24 cellular contexts compared by ENCODE assay signal in genomic region chr16:67774457-67774853, GRCh38. TPM values are rescaled to one million over a fixed set of nuclear protein-coding genes. Genes with fewer than 3 reads are reported as not detected.
DNase-seq lines count a peak whose midpoint lies in the region; ATAC-seq, FAIRE-seq and TF ChIP-seq lines count a peak whose summit lies in the region.
"Had no signal": no experiment of that assay in that cellular context is flagged by ENCODE, and none has a peak within 500 bp of the region (broad histone marks: within the 10 kb centered on the region; RNA-seq: fewer than 3 reads in every experiment).

No MANE protein-coding gene starts in this region.

- peaks cover 17% of the 10 kb centered on the region for H3K36me3 ChIP-seq in CD4-positive, CD25-positive, alpha-beta regulatory T cell (ENCODE audit: control insufficient read depth, insufficient read depth, low read length)
- H3K36me3 ChIP-seq in K562 (ENCODE audit: control insufficient read depth, insufficient read depth, low read length) (peaks cover 20% of the 10 kb centered on the region; the same call in 2 of the 3 replicates), HepG2 (replicated peaks in 1 of 2; ENCODE audit: control insufficient read depth in 1 of 2, insufficient read depth in 2 of 2, low read length in 2 of 2) (peaks cover 2 to 19% of the 10 kb centered on the region in 2 experiments), skeletal muscle tissue (ENCODE audit: control insufficient read depth in 3 of 3, insufficient read depth in 3 of 3, low read length in 3 of 3) (peaks cover 5 to 12% (median 10%) of the 10 kb centered on the region in 3 donors), kidney (ENCODE audit: control insufficient read depth in 1 of 2, insufficient read depth in 2 of 2, low read length in 2 of 2) (peaks cover 3 to 7% of the 10 kb centered on the region in 2 donors)
- H3K36me3 ChIP-seq: MG63 had no signal

- ATAC-seq in CD4-positive, CD25-positive, alpha-beta regulatory T cell (ENCODE audit: low read depth in 2 of 2): no peak
- ATAC-seq in K562 (peak; percentile 16; the same call in 2 of the 3 replicates), HepG2 (peak; percentile 46; the same call in 2 of the 3 replicates), HG02623 (IDR thresholded peaks at IDR 0.05; ENCODE audit: unreplicated experiment) (no peak)

- no peak overlapping the region for H3K27ac ChIP-seq in CD4-positive, CD25-positive, alpha-beta regulatory T cell (ENCODE audit: insufficient read depth, low read length, poor library complexity, severe bottlenecking)
- H3K27ac ChIP-seq in K562 (ENCODE audit: extremely low read depth, low read depth, low read length) (no peak overlapping the region), HepG2 (ENCODE audit: extremely low read length, insufficient read depth, low read length) (peak overlapping the region; percentile 9), skeletal muscle tissue (ENCODE audit: low read depth, low read length) (peak overlapping the region; percentile 49), kidney (ENCODE audit: low read depth in 2 of 2, low read length in 2 of 2) (no peak overlapping the region)
- H3K27ac ChIP-seq: C4-2B had no signal

- TF ChIP-seq CTCF in K562 (IDR thresholded peaks at IDR 0.05 in 2 of 3, conservative IDR thresholded peaks at IDR 0.05 in 1 of 3; ENCODE audit: insufficient read depth in 2 of 3, low read depth in 1 of 3, low read length in 3 of 3) (no peak), HepG2 (CRISPR knock-in tag; IDR thresholded peaks at IDR 0.05) (no peak), kidney (IDR thresholded peaks at IDR 0.05; ENCODE audit: borderline replicate concordance, extremely low read depth, insufficient read depth) (no peak)

- CTCF ChIA-PET in K562 (lab: Yijun Ruan, JAX; ENCODE audit: low intra/inter-chr PET ratio) (no interaction called here), HepG2 (lab: Yijun Ruan, JAX; ENCODE audit: low intra/inter-chr PET ratio, low total read pairs) (no interaction called here)

- FAIRE-seq in K562 (lab: Jason Lieb, UNC) (no peak), HepG2 (lab: Jason Lieb, UNC) (no peak), kidney (lab: Jason Lieb, UNC) (no peak)
- FAIRE-seq: A204.1, D721Med, GM19239, H54, RCC 7860 had no signal

- no peaks in the 10 kb centered on the region for H3K9me1 ChIP-seq in K562 (ENCODE audit: control insufficient read depth, insufficient read depth, low read length)

- H3K4me1 Mint-ChIP-seq in CD4-positive, CD25-positive, alpha-beta regulatory T cell: peaks cover 0 to 26% (median 9%) of the 10 kb centered on the region in 4 donors

- H3K36me3 Mint-ChIP-seq in CD4-positive, CD25-positive, alpha-beta regulatory T cell: peaks cover 16% of the 10 kb centered on the region

- no peak for TF ChIP-seq RAD21 in K562 (CRISPR knock-in tag; conservative IDR thresholded peaks at IDR 0.05 in 1 of 2, IDR thresholded peaks at IDR 0.05 in 1 of 2)
- TF ChIP-seq RAD21 in HepG2 (CRISPR knock-in tag; IDR thresholded peaks at IDR 0.05): no peak

- no peaks in the 10 kb centered on the region for H3K27me3 ChIP-seq in CD4-positive, CD25-positive, alpha-beta regulatory T cell (ENCODE audit: control insufficient read depth, insufficient read depth, low read length)
- no peaks in the 10 kb centered on the region for H3K27me3 ChIP-seq in K562 (ENCODE audit: control insufficient read depth in 2 of 2, insufficient read depth in 2 of 2, low read length in 2 of 2)
- H3K27me3 ChIP-seq in HepG2 (ENCODE audit: control insufficient read depth in 1 of 2, insufficient read depth in 2 of 2, low read length in 2 of 2): no peaks in the 10 kb centered on the region
- no peaks in the 10 kb centered on the region for H3K27me3 ChIP-seq in skeletal muscle tissue (ENCODE audit: control insufficient read depth in 3 of 3, insufficient read depth in 3 of 3, low read length in 3 of 3)
- H3K27me3 ChIP-seq: MG63 had no signal

- H4K20me1 ChIP-seq in K562 (replicated peaks; ENCODE audit: control insufficient read depth, insufficient read depth, low read length): no peaks in the 10 kb centered on the region
- H4K20me1 ChIP-seq in HepG2 (ENCODE audit: insufficient read depth, low read length): peaks cover 11% of the 10 kb centered on the region; the same call in 1 of the 2 replicates

- H3K9ac ChIP-seq in K562 (ENCODE audit: insufficient read depth in 1 of 2, low read depth in 2 of 2, low read length in 2 of 2) (no peak overlapping the region), HepG2 (ENCODE audit: insufficient read depth, low read depth, low read length) (no peak overlapping the region), skeletal muscle tissue (ENCODE audit: low read depth in 1 of 3, low read length in 3 of 3) (peak overlapping the region in 1 of 3 donors; percentile 57), kidney (ENCODE audit: low read length in 2 of 2) (no peak overlapping the region)
- H3K9ac ChIP-seq: SK-N-SH had no signal

- POLR2A ChIA-PET in K562 (lab: Yijun Ruan, JAX) (interaction anchor here (1.0 to 1.1 kb wide), 2 partner anchors 7 to 22 kb away, joined by 3 to 6 read pairs; no protein-coding TSS in a partner anchor), HepG2 (lab: Yijun Ruan, JAX) (no interaction called here)

- no peaks in the 10 kb centered on the region for H3K27me3 Mint-ChIP-seq in CD4-positive, CD25-positive, alpha-beta regulatory T cell

- H3K9me3 Mint-ChIP-seq in CD4-positive, CD25-positive, alpha-beta regulatory T cell: no peaks in the 10 kb centered on the region

- 83% methylated on average over 3 of the region's 3 CpGs for WGBS in K562 (ENCODE audit: insufficient coverage, low coverage, missing lambda C conversion rate)
- WGBS in HepG2 (ENCODE audit: low lambda C conversion rate): 83% methylated on average over 3 of the region's 3 CpGs

- peak overlapping the region in 2 of 3 donors; percentile 19 to 62 for H3K27ac Mint-ChIP-seq in CD4-positive, CD25-positive, alpha-beta regulatory T cell

- DNase-seq in CD4-positive, CD25-positive, alpha-beta regulatory T cell: no peak
- no peak for DNase-seq in K562 (ENCODE audit: extremely low read depth in 1 of 4, low spot score in 3 of 4)
- DNase-seq in HepG2 (ENCODE audit: low spot score): no peak
- no peak for DNase-seq in NCI-H146 treated with DMSO at 0.1 percent for 48 hours (lab: John Stamatoyannopoulos, UW; ENCODE audit: unreplicated experiment)
- no peak for DNase-seq in kidney
- DNase-seq: DMS53, EL, GF-D8, MG63, NCI-H1417, NCI-H187, NCI-H446 treated with DMSO at 0.1 percent for 48 hours, NCI-H526 treated with DMSO at 0.1 percent for 48 hours, OCI-M1, SHP77, SK-N-SH had no signal

- intact Hi-C loops in K562 (cut with micrococcal nuclease): no loop called here
- intact Hi-C loops in HepG2 (cut with micrococcal nuclease; ENCODE audit: unreplicated experiment): no loop called here
- intact Hi-C loops in kidney (cut with DNase I): no loop called here

- H3K4me3 ChIP-seq in CD4-positive, CD25-positive, alpha-beta regulatory T cell (ENCODE audit: low read depth, low read length): no peak overlapping the region
- H3K4me3 ChIP-seq in K562 (no peak overlapping the region), HepG2 (replicated peaks in 1 of 3; ENCODE audit: insufficient read depth in 1 of 3, low read depth in 2 of 3, low read length in 3 of 3) (no peak overlapping the region), skeletal muscle tissue (ENCODE audit: low read length in 3 of 3) (no peak overlapping the region), kidney (ENCODE audit: low read length in 2 of 2) (no peak overlapping the region)
- H3K4me3 ChIP-seq: MG63 had no signal

- H2AFZ ChIP-seq in K562 (ENCODE audit: low read depth, low read length): no peak overlapping the region
- H2AFZ ChIP-seq in HepG2 (ENCODE audit: low read length): no peak overlapping the region

- BruUV-seq in K562 (replicated peaks; lab: Mats Ljungman, UMichigan) (no TSS peak), HepG2 (replicated peaks; lab: Mats Ljungman, UMichigan) (no TSS peak)

- no peak for TF ChIP-seq POLR2A in K562 (conservative IDR thresholded peaks at IDR 0.05)
- TF ChIP-seq POLR2A in HepG2 (IDR thresholded peaks at IDR 0.05; ENCODE audit: insufficient read depth in 1 of 2, low read depth in 2 of 2, low read length in 2 of 2): no peak

- peak overlapping the region; percentile 61; the same call in 1 of the 2 replicates for H3K4me2 ChIP-seq in K562 (ENCODE audit: insufficient read depth, low read length)
- H3K4me2 ChIP-seq in HepG2 (ENCODE audit: low read depth, low read length): no peak overlapping the region
- H3K4me2 ChIP-seq: SK-N-SH had no signal

- no peaks in the 10 kb centered on the region for H3K4me1 ChIP-seq in CD4-positive, CD25-positive, alpha-beta regulatory T cell (ENCODE audit: control insufficient read depth, insufficient read depth, low read length, poor library complexity, severe bottlenecking)
- H3K4me1 ChIP-seq in K562 (replicated peaks in 1 of 2; ENCODE audit: control insufficient read depth in 2 of 2, insufficient read depth in 2 of 2, low read length in 2 of 2) (peaks cover 12 to 17% of the 10 kb centered on the region in 2 experiments; a peak in 4 of 5 replicates), HepG2 (ENCODE audit: insufficient read depth, low read length) (peaks cover 23% of the 10 kb centered on the region), skeletal muscle tissue (ENCODE audit: control insufficient read depth in 3 of 3, insufficient read depth in 3 of 3, low read length in 3 of 3) (peaks cover 24 to 27% (median 27%) of the 10 kb centered on the region in 3 donors), kidney (ENCODE audit: control insufficient read depth in 1 of 2, insufficient read depth in 1 of 2, low read depth in 1 of 2, low read length in 2 of 2) (peaks cover 18 to 19% of the 10 kb centered on the region in 2 donors)

- no peaks in the 10 kb centered on the region for H3K9me3 ChIP-seq in CD4-positive, CD25-positive, alpha-beta regulatory T cell (ENCODE audit: control insufficient read depth in 2 of 2, low read length in 2 of 2)
- no peaks in the 10 kb centered on the region for H3K9me3 ChIP-seq in K562 (replicated peaks; ENCODE audit: control insufficient read depth, insufficient read depth, low read depth, low read length)
- peaks cover 5% of the 10 kb centered on the region; the same call in 1 of the 2 replicates for H3K9me3 ChIP-seq in HepG2 (ENCODE audit: low read length)
- no peaks in the 10 kb centered on the region for H3K9me3 ChIP-seq in skeletal muscle tissue (ENCODE audit: control insufficient read depth in 3 of 3, low read length in 3 of 3)
- no peaks in the 10 kb centered on the region for H3K9me3 ChIP-seq in kidney (ENCODE audit: control insufficient read depth in 1 of 2, low read length in 2 of 2)
- H3K9me3 ChIP-seq: MG63, SK-N-SH had no signal

- TF ChIP-seq EP300 in K562 (IDR thresholded peaks at IDR 0.05; ENCODE audit: low read length) (no peak), HepG2 (IDR thresholded peaks at IDR 0.05; ENCODE audit: low read depth in 2 of 2, low read length in 2 of 2) (no peak), HepG2 (CRISPR knock-in tag; IDR thresholded peaks at IDR 0.05; ENCODE audit: borderline replicate concordance) (no peak)

- peaks cover 24% of the 10 kb centered on the region for H3K79me2 ChIP-seq in K562 (ENCODE audit: control insufficient read depth, insufficient read depth, low read length)
- H3K79me2 ChIP-seq in HepG2 (ENCODE audit: insufficient read depth, low read length): peaks cover 10% of the 10 kb centered on the region

- H3K4me3 Mint-ChIP-seq in CD4-positive, CD25-positive, alpha-beta regulatory T cell: no peak overlapping the region

- in situ Hi-C loops in K562 (cut with MboI) (no loop called here), HepG2 (cut with HindIII; ENCODE audit: extremely low pct_ligation_motif_present, low pct_unique_long_range_greater_than_20kb) (no loop called here)

RNA-seq across cellular contexts. Expression of gene RANBP10, which starts 31.9 kb away (rescaled TPM):
- 29.4 TPM for total RNA-seq in CD4-positive, CD25-positive, alpha-beta regulatory T cell
- 10 to 100 TPM in 1 of 4 donors, 1 to 10 TPM in 3; 7.3 to 10.0 (median 8.0) TPM for polyA plus RNA-seq in CD4-positive, CD25-positive, alpha-beta regulatory T cell
- total RNA-seq in K562 (2011; cell fraction: chromatin; rRNA removed; ENCODE audit: low replicate concordance): 28.9 and 56.2 TPM in 2 replicates
- total RNA-seq in K562 (2011; cell fraction: nucleolus; rRNA removed): 28.6 and 28.7 TPM in 2 replicates
- 26.3 and 27.1 TPM in 2 replicates for total RNA-seq in K562 (2011; cell fraction: nucleoplasm; rRNA removed)
- total RNA-seq in K562 (2014; rRNA removed) (4.5 and 7.7 TPM in 2 replicates), K562 (2014; rRNA removed; fragmentation: Illumina TruSeq; extraction: Trizol) (4.8 TPM in 2 replicates), K562 (2015; rRNA removed; fragmentation: Illumina TruSeq; extraction: Trizol) (5.9 and 6.4 TPM in 2 replicates), K562 (2021) (16.2 and 19.3 TPM in 2 replicates), HepG2 (2016; rRNA removed; fragmentation: Illumina TruSeq; extraction: Trizol) (8.5 and 9.2 TPM in 2 replicates), skeletal muscle tissue (4.7 TPM), kidney (22.3 TPM)
- polyA plus RNA-seq in K562 (2011; rRNA removed) (10.4 and 19.8 TPM in 2 replicates), K562 (2014; fragmentation: Illumina TruSeq; extraction: Trizol) (14.8 and 15.4 TPM in 2 replicates), K562 (2014; fragmentation: Nextera tagmentation; extraction: Ambion mirVana) (1 to 10 TPM in 1 of 2 experiments, under 1 TPM in 1; 0.61 to 1.4 TPM), K562 (2014; rRNA removed) (9.9 and 10.2 TPM in 2 replicates), HepG2 (2011; rRNA removed) (22.7 and 24.5 TPM in 2 replicates), kidney (ENCODE audit: insufficient read depth, low read depth, low replicate concordance) (7.0 TPM)
- polyA plus RNA-seq in K562 (2011; cell fraction: cytosol; rRNA removed): 12.6 and 15.1 TPM in 2 replicates
- polyA plus RNA-seq in K562 (2011; cell fraction: nucleus; rRNA removed): 35.3 and 40.0 TPM in 2 replicates
- polyA plus RNA-seq in K562 (2012): 11.5 and 16.0 TPM in 2 replicates
- 20.3 and 21.7 TPM in 2 replicates for polyA minus RNA-seq in K562 (2011; rRNA and poly(A)+ RNA removed)
- 10.1 and 10.7 TPM in 2 replicates for polyA minus RNA-seq in K562 (2011; cell fraction: cytosol; rRNA and poly(A)+ RNA removed)
- polyA minus RNA-seq in K562 (2011; cell fraction: nucleus; rRNA and poly(A)+ RNA removed): 12.9 and 17.8 TPM in 2 replicates
- total RNA-seq in HepG2 (2016; cell fraction: cytosol; rRNA removed; fragmentation: Illumina TruSeq; extraction: Trizol; ENCODE audit: low read depth): 2.6 and 3.0 TPM in 2 replicates
- total RNA-seq in HepG2 (2016; cell fraction: insoluble cytoplasmic fraction; rRNA removed; fragmentation: Illumina TruSeq; extraction: Trizol): 8.1 and 8.8 TPM in 2 replicates
- total RNA-seq in HepG2 (2016; cell fraction: membrane; rRNA removed; fragmentation: Illumina TruSeq; extraction: Trizol): 5.7 and 5.9 TPM in 2 replicates
- 8.9 and 11.2 TPM in 2 replicates for total RNA-seq in HepG2 (2016; cell fraction: nucleus; rRNA removed; fragmentation: Illumina TruSeq; extraction: Trizol)
- 9.5 and 10.5 TPM in 2 replicates for polyA plus RNA-seq in HepG2 (2011; cell fraction: cytosol; rRNA removed)
- polyA plus RNA-seq in HepG2 (2011; cell fraction: nucleus; rRNA removed): 48.8 and 55.7 TPM in 2 replicates
- polyA plus RNA-seq in HepG2 (2012): 11.9 and 17.0 TPM in 2 replicates
- 1.5 and 1.6 TPM in 2 replicates for polyA plus RNA-seq in HepG2 (2016; cell fraction: cytosol; fragmentation: Illumina TruSeq; extraction: Trizol; ENCODE audit: low read depth)
- 8.5 and 11.6 TPM in 2 replicates for polyA plus RNA-seq in HepG2 (2016; cell fraction: insoluble cytoplasmic fraction; fragmentation: Illumina TruSeq; extraction: Trizol; ENCODE audit: low read depth)
- 3.3 and 3.6 TPM in 2 replicates for polyA plus RNA-seq in HepG2 (2016; cell fraction: membrane; fragmentation: Illumina TruSeq; extraction: Trizol; ENCODE audit: low read depth)
- polyA plus RNA-seq in HepG2 (2016; cell fraction: nucleus; fragmentation: Illumina TruSeq; extraction: Trizol; ENCODE audit: insufficient read depth, low read depth): 29.7 and 31.1 TPM in 2 replicates
- polyA minus RNA-seq in HepG2 (2011; rRNA and poly(A)+ RNA removed; ENCODE audit: low replicate concordance): 28.0 and 40.9 TPM in 2 replicates
- polyA minus RNA-seq in HepG2 (2011; cell fraction: cytosol; rRNA and poly(A)+ RNA removed): 8.3 and 9.2 TPM in 2 replicates
- 16.2 and 20.8 TPM in 2 replicates for polyA minus RNA-seq in HepG2 (2011; cell fraction: nucleus; rRNA and poly(A)+ RNA removed)

RNA-seq across cellular contexts. Expression of gene TSNAXIP1, which starts 32.2 kb away (rescaled TPM):
- 0.39 TPM for total RNA-seq in CD4-positive, CD25-positive, alpha-beta regulatory T cell
- polyA plus RNA-seq in CD4-positive, CD25-positive, alpha-beta regulatory T cell: not detected
- 0.86 TPM in 1 of 2 replicates, not detected in the other for total RNA-seq in K562 (2011; cell fraction: chromatin; rRNA removed; ENCODE audit: low replicate concordance)
- 0.39 and 0.67 TPM in 2 replicates for total RNA-seq in K562 (2011; cell fraction: nucleolus; rRNA removed)
- 0.15 TPM in 1 of 2 replicates, not detected in the other for total RNA-seq in K562 (2011; cell fraction: nucleoplasm; rRNA removed)
- not detected in 2 replicates for total RNA-seq in K562 (2014; rRNA removed)
- not detected in 2 replicates for total RNA-seq in K562 (2014; rRNA removed; fragmentation: Illumina TruSeq; extraction: Trizol)
- total RNA-seq in K562 (2015; rRNA removed; fragmentation: Illumina TruSeq; extraction: Trizol): 0.11 and 0.14 TPM in 2 replicates
- not detected in 2 replicates for total RNA-seq in K562 (2021)
- 0.11 and 0.12 TPM in 2 replicates for polyA plus RNA-seq in K562 (2011; rRNA removed)
- polyA plus RNA-seq in K562 (2011; cell fraction: cytosol; rRNA removed): 0.04 and 0.21 TPM in 2 replicates
- 1.6 and 1.9 TPM in 2 replicates for polyA plus RNA-seq in K562 (2011; cell fraction: nucleus; rRNA removed)
- 0.10 TPM in 1 of 2 replicates, not detected in the other for polyA plus RNA-seq in K562 (2012)
- 0.04 and 0.22 TPM in 2 replicates for polyA plus RNA-seq in K562 (2014; fragmentation: Illumina TruSeq; extraction: Trizol)
- polyA plus RNA-seq in K562 (2014; fragmentation: Nextera tagmentation; extraction: Ambion mirVana): under 1 TPM in 1 of 2 experiments, not detected in 1; 0.03 TPM
- 0.24 and 0.35 TPM in 2 replicates for polyA plus RNA-seq in K562 (2014; rRNA removed)
- 0.24 and 0.39 TPM in 2 replicates for polyA minus RNA-seq in K562 (2011; rRNA and poly(A)+ RNA removed)
- not detected in 2 replicates for polyA minus RNA-seq in K562 (2011; cell fraction: cytosol; rRNA and poly(A)+ RNA removed)
- polyA minus RNA-seq in K562 (2011; cell fraction: nucleus; rRNA and poly(A)+ RNA removed): 0.13 TPM in 1 of 2 replicates, not detected in the other
- 0.10 and 0.86 TPM in 2 replicates for total RNA-seq in HepG2 (2016; rRNA removed; fragmentation: Illumina TruSeq; extraction: Trizol)
- 0.18 TPM in 1 of 2 replicates, not detected in the other for total RNA-seq in HepG2 (2016; cell fraction: cytosol; rRNA removed; fragmentation: Illumina TruSeq; extraction: Trizol; ENCODE audit: low read depth)
- total RNA-seq in HepG2 (2016; cell fraction: insoluble cytoplasmic fraction; rRNA removed; fragmentation: Illumina TruSeq; extraction: Trizol): 0.10 and 0.93 TPM in 2 replicates
- total RNA-seq in HepG2 (2016; cell fraction: membrane; rRNA removed; fragmentation: Illumina TruSeq; extraction: Trizol): 0.24 and 0.25 TPM in 2 replicates
- total RNA-seq in HepG2 (2016; cell fraction: nucleus; rRNA removed; fragmentation: Illumina TruSeq; extraction: Trizol): 0.84 and 1.0 TPM in 2 replicates
- polyA plus RNA-seq in HepG2 (2011; rRNA removed): 0.37 and 0.61 TPM in 2 replicates
- polyA plus RNA-seq in HepG2 (2011; cell fraction: cytosol; rRNA removed): 0.09 and 0.17 TPM in 2 replicates
- polyA plus RNA-seq in HepG2 (2011; cell fraction: nucleus; rRNA removed): 4.3 and 5.3 TPM in 2 replicates
- 0.23 and 0.63 TPM in 2 replicates for polyA plus RNA-seq in HepG2 (2012)
- polyA plus RNA-seq in HepG2 (2016; cell fraction: cytosol; fragmentation: Illumina TruSeq; extraction: Trizol; ENCODE audit: low read depth): 0.10 TPM in 1 of 2 replicates, not detected in the other
- 0.16 and 0.74 TPM in 2 replicates for polyA plus RNA-seq in HepG2 (2016; cell fraction: insoluble cytoplasmic fraction; fragmentation: Illumina TruSeq; extraction: Trizol; ENCODE audit: low read depth)
- 0.08 TPM in 1 of 2 replicates, not detected in the other for polyA plus RNA-seq in HepG2 (2016; cell fraction: membrane; fragmentation: Illumina TruSeq; extraction: Trizol; ENCODE audit: low read depth)
- 3.4 and 4.5 TPM in 2 replicates for polyA plus RNA-seq in HepG2 (2016; cell fraction: nucleus; fragmentation: Illumina TruSeq; extraction: Trizol; ENCODE audit: insufficient read depth, low read depth)
- 0.06 and 0.37 TPM in 2 replicates for polyA minus RNA-seq in HepG2 (2011; rRNA and poly(A)+ RNA removed; ENCODE audit: low replicate concordance)
- polyA minus RNA-seq in HepG2 (2011; cell fraction: cytosol; rRNA and poly(A)+ RNA removed): not detected in 2 replicates
- polyA minus RNA-seq in HepG2 (2011; cell fraction: nucleus; rRNA and poly(A)+ RNA removed): 0.39 and 2.0 TPM in 2 replicates
- total RNA-seq in skeletal muscle tissue: 0.52 TPM
- 3.9 TPM for total RNA-seq in kidney
- polyA plus RNA-seq in kidney (ENCODE audit: insufficient read depth, low read depth, low replicate concordance): 2.8 TPM

RNA-seq across cellular contexts. Expression of gene GFOD2, which starts 55.3 kb away (rescaled TPM):
- total RNA-seq in CD4-positive, CD25-positive, alpha-beta regulatory T cell: 11.2 TPM
- 10 to 100 TPM in 3 of 4 donors, 1 to 10 TPM in 1; 9.0 to 12.1 (median 11.6) TPM for polyA plus RNA-seq in CD4-positive, CD25-positive, alpha-beta regulatory T cell
- total RNA-seq in K562 (2011; cell fraction: chromatin; rRNA removed; ENCODE audit: low replicate concordance): 16.5 and 30.9 TPM in 2 replicates
- total RNA-seq in K562 (2011; cell fraction: nucleolus; rRNA removed): 18.7 and 21.7 TPM in 2 replicates
- 19.6 and 25.8 TPM in 2 replicates for total RNA-seq in K562 (2011; cell fraction: nucleoplasm; rRNA removed)
- 11.8 and 12.4 TPM in 2 replicates for total RNA-seq in K562 (2014; rRNA removed)
- 7.9 and 9.0 TPM in 2 replicates for total RNA-seq in K562 (2014; rRNA removed; fragmentation: Illumina TruSeq; extraction: Trizol)
- 11.1 and 11.2 TPM in 2 replicates for total RNA-seq in K562 (2015; rRNA removed; fragmentation: Illumina TruSeq; extraction: Trizol)
- total RNA-seq in K562 (2021): 14.0 and 14.6 TPM in 2 replicates
- polyA plus RNA-seq in K562 (2011; rRNA removed): 13.4 and 15.8 TPM in 2 replicates
- polyA plus RNA-seq in K562 (2011; cell fraction: cytosol; rRNA removed): 15.2 and 18.0 TPM in 2 replicates
- 10.4 and 13.8 TPM in 2 replicates for polyA plus RNA-seq in K562 (2011; cell fraction: nucleus; rRNA removed)
- polyA plus RNA-seq in K562 (2012): 8.1 and 12.3 TPM in 2 replicates
- 9.2 and 10.0 TPM in 2 replicates for polyA plus RNA-seq in K562 (2014; fragmentation: Illumina TruSeq; extraction: Trizol)
- polyA plus RNA-seq in K562 (2014; fragmentation: Nextera tagmentation; extraction: Ambion mirVana): 1 to 10 TPM; 1.9 TPM
- polyA plus RNA-seq in K562 (2014; rRNA removed): 11.9 and 16.7 TPM in 2 replicates
- polyA minus RNA-seq in K562 (2011; rRNA and poly(A)+ RNA removed): 11.9 and 16.8 TPM in 2 replicates
- 9.1 and 12.4 TPM in 2 replicates for polyA minus RNA-seq in K562 (2011; cell fraction: cytosol; rRNA and poly(A)+ RNA removed)
- polyA minus RNA-seq in K562 (2011; cell fraction: nucleus; rRNA and poly(A)+ RNA removed): 4.6 and 4.7 TPM in 2 replicates
- total RNA-seq in HepG2 (2016; rRNA removed; fragmentation: Illumina TruSeq; extraction: Trizol): 17.2 and 17.6 TPM in 2 replicates
- 5.6 and 6.5 TPM in 2 replicates for total RNA-seq in HepG2 (2016; cell fraction: cytosol; rRNA removed; fragmentation: Illumina TruSeq; extraction: Trizol; ENCODE audit: low read depth)
- 15.5 and 19.1 TPM in 2 replicates for total RNA-seq in HepG2 (2016; cell fraction: insoluble cytoplasmic fraction; rRNA removed; fragmentation: Illumina TruSeq; extraction: Trizol)
- total RNA-seq in HepG2 (2016; cell fraction: membrane; rRNA removed; fragmentation: Illumina TruSeq; extraction: Trizol): 13.6 and 15.8 TPM in 2 replicates
- total RNA-seq in HepG2 (2016; cell fraction: nucleus; rRNA removed; fragmentation: Illumina TruSeq; extraction: Trizol): 9.0 and 12.8 TPM in 2 replicates
- polyA plus RNA-seq in HepG2 (2011; rRNA removed): 11.1 and 12.8 TPM in 2 replicates
- polyA plus RNA-seq in HepG2 (2011; cell fraction: cytosol; rRNA removed): 11.1 and 12.3 TPM in 2 replicates
- polyA plus RNA-seq in HepG2 (2011; cell fraction: nucleus; rRNA removed): 8.1 and 9.3 TPM in 2 replicates
- polyA plus RNA-seq in HepG2 (2012): 7.0 and 7.9 TPM in 2 replicates
- polyA plus RNA-seq in HepG2 (2016; cell fraction: cytosol; fragmentation: Illumina TruSeq; extraction: Trizol; ENCODE audit: low read depth): 2.9 and 5.2 TPM in 2 replicates
- polyA plus RNA-seq in HepG2 (2016; cell fraction: insoluble cytoplasmic fraction; fragmentation: Illumina TruSeq; extraction: Trizol; ENCODE audit: low read depth): 12.7 and 14.1 TPM in 2 replicates
- 8.7 and 9.6 TPM in 2 replicates for polyA plus RNA-seq in HepG2 (2016; cell fraction: membrane; fragmentation: Illumina TruSeq; extraction: Trizol; ENCODE audit: low read depth)
- polyA plus RNA-seq in HepG2 (2016; cell fraction: nucleus; fragmentation: Illumina TruSeq; extraction: Trizol; ENCODE audit: insufficient read depth, low read depth): 18.9 and 20.0 TPM in 2 replicates
- polyA minus RNA-seq in HepG2 (2011; rRNA and poly(A)+ RNA removed; ENCODE audit: low replicate concordance): 26.4 and 27.3 TPM in 2 replicates
- polyA minus RNA-seq in HepG2 (2011; cell fraction: cytosol; rRNA and poly(A)+ RNA removed): 6.1 and 9.6 TPM in 2 replicates
- 8.1 and 8.8 TPM in 2 replicates for polyA minus RNA-seq in HepG2 (2011; cell fraction: nucleus; rRNA and poly(A)+ RNA removed)
- 12.5 TPM for total RNA-seq in skeletal muscle tissue
- 24.5 TPM for total RNA-seq in kidney
- 14.5 TPM for polyA plus RNA-seq in kidney (ENCODE audit: insufficient read depth, low read depth, low replicate concordance)

Comparison
In these comparisons a context has a peak if more than half of its experiments do, and no peak if none do; other contexts are left out.
1. ATAC-seq: peak in K562 (single experiment) and HepG2 (single experiment); none in CD4-positive, CD25-positive, alpha-beta regulatory T cell (0 of 2) and HG02623 (single experiment).
2. H3K27ac ChIP-seq: peak in HepG2 (single experiment) and skeletal muscle tissue (single experiment); none in CD4-positive, CD25-positive, alpha-beta regulatory T cell (single experiment), K562 (single experiment) and kidney (0 of 2).